In genomic region chr12:57550628-57551549, GRCh38 we compare ENCODE assay signal across 9 cellular contexts. TPM values are rescaled to one million over a fixed set of nuclear protein-coding genes. Genes with fewer than 3 reads are reported as not detected.
DNase-seq lines count a peak whose midpoint lies in the region; ATAC-seq, FAIRE-seq and TF ChIP-seq lines count a peak whose summit lies in the region.
"Had no signal": no experiment of that assay in that cellular context is flagged by ENCODE, and none has a peak within 500 bp of the region (broad histone marks: within the 10 kb centered on the region; RNA-seq: fewer than 3 reads in every experiment).

No MANE protein-coding gene starts in this region.

- H3K4me3 ChIP-seq in CD8-positive, alpha-beta memory T cell (ENCODE audit: low read length), result no peak overlapping the region
- no peak overlapping the region for H3K4me3 ChIP-seq in SJSA1
- H3K4me3 ChIP-seq in H1 (ENCODE audit: extremely low read depth in 1 of 4, insufficient read depth in 2 of 4, low read depth in 3 of 4, low read length in 4 of 4), result peak overlapping the region; percentile 75 to 96 (median 96)
- peak overlapping the region; percentile 71 for H3K4me3 ChIP-seq in neuron (ENCODE audit: low read length)
- H3K4me3 ChIP-seq in left lung, result no peak overlapping the region

- H3K9me3 ChIP-seq in CD8-positive, alpha-beta memory T cell (ENCODE audit: low read length), result no peaks in the 10 kb centered on the region
- H3K9me3 ChIP-seq in SJSA1 (replicated peaks), result no peaks in the 10 kb centered on the region
- no peaks in the 10 kb centered on the region for H3K9me3 ChIP-seq in H1 (ENCODE audit: insufficient read depth in 2 of 2, low read depth in 1 of 2, low read length in 1 of 2)
- no peaks in the 10 kb centered on the region for H3K9me3 ChIP-seq in neuron (ENCODE audit: low read length)
- H3K9me3 ChIP-seq in left lung, result no peaks in the 10 kb centered on the region

- no peaks in the 10 kb centered on the region for H3K9me3 Mint-ChIP-seq in CD8-positive, alpha-beta memory T cell

- peak overlapping the region in 2 of 8 donors; percentile 1 to 54 for H3K27ac Mint-ChIP-seq in CD8-positive, alpha-beta memory T cell

- TF ChIP-seq CTCF in H1 (IDR thresholded peaks at IDR 0.05; ENCODE audit: control extremely low read depth in 1 of 3, insufficient read depth in 1 of 3, low read depth in 1 of 3, low read length in 3 of 3) (no peak), left lung (IDR thresholded peaks at IDR 0.05) (no peak), GM10266 (IDR thresholded peaks at IDR 0.05; ENCODE audit: control insufficient read depth, insufficient read depth, low read depth, missing control alignments) (no peak)

- H3K4ac ChIP-seq in H1 (replicated peaks; ENCODE audit: insufficient read length, low read depth, low read length), result no peak overlapping the region

- no peak overlapping the region for H2BK12ac ChIP-seq in H1 (ENCODE audit: low read depth, low read length)

- no peak overlapping the region for H2AK5ac ChIP-seq in H1 (ENCODE audit: low read depth, low read length)

- ATAC-seq in left lung (no peak), HG03439 (IDR thresholded peaks at IDR 0.05; ENCODE audit: unreplicated experiment) (no peak)

- H4K8ac ChIP-seq in H1 (ENCODE audit: extremely low read depth, insufficient read depth, low read length), result no peak overlapping the region

- TF ChIP-seq RAD21 in H1 (IDR thresholded peaks at IDR 0.05 in 1 of 2, conservative IDR thresholded peaks at IDR 0.05 in 1 of 2; ENCODE audit: low read depth in 2 of 2, low read length in 2 of 2), result no peak

- no peak overlapping the region for H3K18ac ChIP-seq in H1 (ENCODE audit: extremely low read depth, low read length)

- H3K4me2 ChIP-seq in H1 (ENCODE audit: insufficient read depth in 1 of 2, low read depth in 2 of 2, low read length in 2 of 2), result peak overlapping the region; percentile 69 to 77

- H3K23ac ChIP-seq in H1 (ENCODE audit: insufficient read length), result no peak overlapping the region

- TF ChIP-seq EP300 in H1 (IDR thresholded peaks at IDR 0.05; ENCODE audit: borderline replicate concordance in 1 of 2, low read depth in 2 of 2, low read length in 2 of 2), result no peak

- intact Hi-C loops in left lung (cut with DNase I), result no loop called here

- peaks cover 3 to 42% of the 10 kb centered on the region in 2 experiments; a peak in 3 of 4 replicates for H3K79me2 ChIP-seq in H1 (ENCODE audit: control insufficient read depth in 1 of 2, insufficient read depth in 2 of 2, low read length in 2 of 2)

- no peak overlapping the region for H2BK20ac ChIP-seq in H1 (ENCODE audit: low read length)

- H2AFZ ChIP-seq in H1 (ENCODE audit: low read length) (no peak overlapping the region), neuron (ENCODE audit: low read depth, low read length) (peak overlapping the region; percentile 31)

- H3K4me1 ChIP-seq in CD8-positive, alpha-beta memory T cell (ENCODE audit: insufficient read depth, low read length), result peaks cover 23% of the 10 kb centered on the region
- peaks cover 38% of the 10 kb centered on the region for H3K4me1 ChIP-seq in SJSA1 (replicated peaks)
- peaks cover 9 to 26% (median 11%) of the 10 kb centered on the region in 4 experiments; a peak in 6 of 7 replicates for H3K4me1 ChIP-seq in H1 (replicated peaks in 1 of 4; ENCODE audit: control insufficient read depth in 3 of 4, insufficient read depth in 4 of 4, low read length in 3 of 4)
- H3K4me1 ChIP-seq in neuron (ENCODE audit: insufficient read depth, low read length), result peaks cover 45% of the 10 kb centered on the region
- H3K4me1 ChIP-seq in left lung, result peaks cover 8 to 19% of the 10 kb centered on the region in 2 donors

- H3K79me1 ChIP-seq in H1 (ENCODE audit: low read depth, low read length), result peaks cover 12% of the 10 kb centered on the region

- CTCF ChIA-PET in CD8-positive, alpha-beta memory T cell (lab: Charles Lee), result interaction anchor here (1.4 kb wide), 1 partner anchor 8 kb away, joined by 3 read pairs; no protein-coding TSS in a partner anchor
- CTCF ChIA-PET in H1 (lab: Charles Lee; ENCODE audit: partially characterized antibody), result interaction anchor here (0.6 to 3.1 kb wide), 3 partner anchors 12 to 185 kb away, joined by 3 to 26 read pairs (median 3); no protein-coding TSS in a partner anchor

- H3K27me3 Mint-ChIP-seq in CD8-positive, alpha-beta memory T cell, result peaks cover 0 to 9% of the 10 kb centered on the region in 2 donors

- peaks cover 27 to 37% (median 32%) of the 10 kb centered on the region in 3 donors for H3K4me1 Mint-ChIP-seq in CD8-positive, alpha-beta memory T cell

- peaks cover 0 to 9% (median 0%) of the 10 kb centered on the region in 3 donors for H3K36me3 Mint-ChIP-seq in CD8-positive, alpha-beta memory T cell

- peaks cover 19% of the 10 kb centered on the region for H3K23me2 ChIP-seq in H1 (ENCODE audit: low read depth, low read length)

- H3K4me3 Mint-ChIP-seq in CD8-positive, alpha-beta memory T cell, result peak overlapping the region; percentile 40 to 71 (median 69)

- H3K9ac ChIP-seq in H1 (replicated peaks in 1 of 4; ENCODE audit: extremely low read depth in 1 of 4, low read depth in 3 of 4, low read length in 3 of 4), result peak overlapping the region in 1 of 4 experiments; percentile 58; a peak in 1 of 7 replicates

- FAIRE-seq in H1 (lab: Jason Lieb, UNC), result no peak

- no peak overlapping the region for H3K56ac ChIP-seq in H1 (replicated peaks; ENCODE audit: insufficient read length, low read depth, low read length)

- no peak overlapping the region for H4K5ac ChIP-seq in H1 (ENCODE audit: insufficient read length, low read depth, low read length)

- peaks cover 9 to 12% of the 10 kb centered on the region in 2 experiments for H4K20me1 ChIP-seq in H1 (replicated peaks in 1 of 2; ENCODE audit: control insufficient read depth in 1 of 2, insufficient read depth in 2 of 2, low read length in 2 of 2)

- H2BK15ac ChIP-seq in H1 (ENCODE audit: low read length), result no peak overlapping the region

- 20% methylated on average over 8 of the region's 8 CpGs; no CpG with 5 or more reads in 1 of the 2 experiments for WGBS in H1 (ENCODE audit: extremely low coverage in 1 of 2, insufficient coverage in 1 of 2, insufficient read length in 1 of 2, insufficient replicate concordance in 2 of 2, low coverage in 1 of 2, low lambda C conversion rate in 2 of 2, missing lambda C conversion rate in 1 of 2), 2 experiments

- H3K36me3 ChIP-seq in CD8-positive, alpha-beta memory T cell (ENCODE audit: insufficient read depth, low read length), result no peaks in the 10 kb centered on the region
- H3K36me3 ChIP-seq in SJSA1, result peaks cover 11% of the 10 kb centered on the region
- no peaks in the 10 kb centered on the region; a peak in 1 of 8 replicates for H3K36me3 ChIP-seq in H1 (ENCODE audit: control insufficient read depth in 2 of 4, insufficient read depth in 4 of 4, low read length in 3 of 4)
- no peaks in the 10 kb centered on the region for H3K36me3 ChIP-seq in neuron (ENCODE audit: insufficient read depth, low read length)
- H3K36me3 ChIP-seq in left lung, result no peaks in the 10 kb centered on the region

- H2BK5ac ChIP-seq in H1 (ENCODE audit: low read depth, low read length), result no peak overlapping the region

- no peak for TF ChIP-seq POLR2A in H1 (IDR thresholded peaks at IDR 0.05; ENCODE audit: control extremely low read depth in 1 of 2, low read depth in 2 of 2, low read length in 2 of 2)

- H3K14ac ChIP-seq in H1 (ENCODE audit: insufficient read length), result no peak overlapping the region

- no peak for DNase-seq in CD8-positive, alpha-beta memory T cell
- DNase-seq in SJSA1 (ENCODE audit: low read depth in 1 of 2, low spot score in 2 of 2) (peak; percentile 76 to 85), H1 (ENCODE audit: low read depth in 1 of 2, low spot score in 2 of 2) (no peak), left lung (no peak), GM10266 (ENCODE audit: extremely low spot score) (no peak)
- DNase-seq in stimulated activated CD4-positive, alpha-beta T cell treated with anti-CD3 and anti-CD28 coated beads, Interleukin-2, amount 100 ng/mL, for 48 hours, result no peak
- DNase-seq: Kasumi-1 had no signal

- no peak overlapping the region for H2BK120ac ChIP-seq in H1 (replicated peaks; ENCODE audit: low read depth, low read length)

- H3K27me3 ChIP-seq in CD8-positive, alpha-beta memory T cell (ENCODE audit: insufficient read depth, low read length, poor library complexity, severe bottlenecking), result no peaks in the 10 kb centered on the region
- H3K27me3 ChIP-seq in SJSA1 (replicated peaks) (0 out of 2 replicates have a peak, but pooled peaks cover 6% of the 10 kb centered on the region), H1 (replicated peaks in 1 of 4; ENCODE audit: control insufficient read depth in 3 of 4, extremely low read depth in 1 of 4, insufficient read depth in 3 of 4, low read length in 3 of 4) (peaks cover 0 to 5% (median 3%) of the 10 kb centered on the region in 4 experiments; a peak in 2 of 7 replicates), neuron (ENCODE audit: insufficient read depth, low read length) (peaks cover 11% of the 10 kb centered on the region), left lung (peaks cover 9 to 51% of the 10 kb centered on the region in 2 donors)

- H3K27ac ChIP-seq in CD8-positive, alpha-beta memory T cell (ENCODE audit: low read depth, low read length), result no peak overlapping the region
- H3K27ac ChIP-seq in SJSA1, result no peak overlapping the region
- H3K27ac ChIP-seq in H1 (ENCODE audit: low read depth, low read length), result no peak overlapping the region
- no peak overlapping the region for H3K27ac ChIP-seq in left lung

- H4K91ac ChIP-seq in H1 (replicated peaks; ENCODE audit: insufficient read length, low read length), result no peak overlapping the region

- POLR2A ChIA-PET in CD8-positive, alpha-beta memory T cell (lab: Charles Lee), result no interaction called here
- POLR2A ChIA-PET in H1 (lab: Charles Lee; ENCODE audit: partially characterized antibody), result interaction anchor here (1.3 to 2.4 kb wide), 3 partner anchors 25 to 31 kb away, joined by 3 to 9 read pairs (median 3); partner anchors contain the start of gene DDIT3

RNA-seq across cellular contexts. Expression of gene KIF5A, which starts 1.0 kb away (rescaled TPM):
- total RNA-seq in CD8-positive, alpha-beta memory T cell, result 1 to 10 TPM; 1.8 to 2.1 TPM
- 0.12 TPM for polyA plus RNA-seq in CD8-positive, alpha-beta memory T cell
- 2.1 and 2.8 TPM in 2 replicates for total RNA-seq in SJSA1 (2014; rRNA removed; shearing (Covaris generic))
- 21.9 and 22.8 TPM in 2 replicates for total RNA-seq in H1 (2021; fragmentation: NEBNext Ultra II Directional; extraction: Animal tissue kit (Norgen Biotek cat#: 25700))
- 10.7 and 11.7 TPM in 2 replicates for polyA plus RNA-seq in H1 (2011; rRNA removed)
- polyA plus RNA-seq in H1 (2011; cell fraction: cytosol; rRNA removed), result 16.5 TPM
- 32.8 TPM for polyA plus RNA-seq in H1 (2011; cell fraction: nucleus; rRNA removed)
- 16.3 to 20.8 TPM (median 19.3 TPM) in 4 replicates for polyA plus RNA-seq in H1 (2012, experiment 1 of 2)
- polyA plus RNA-seq in H1 (2012, experiment 2 of 2), result 3.2 TPM
- 10.6 TPM for polyA plus RNA-seq in H1 (2013, experiment 1 of 2)
- 9.6 TPM for polyA plus RNA-seq in H1 (2013, experiment 2 of 2)
- polyA minus RNA-seq in H1 (2011; rRNA and poly(A)+ RNA removed), result 19.8 and 21.8 TPM in 2 replicates
- polyA minus RNA-seq in H1 (2011; cell fraction: cytosol; rRNA and poly(A)+ RNA removed), result 12.0 TPM
- 18.9 TPM for polyA minus RNA-seq in H1 (2011; cell fraction: nucleus; rRNA and poly(A)+ RNA removed)
- under 1 TPM; 0.38 to 0.50 TPM for total RNA-seq in left lung

RNA-seq across cellular contexts. Expression of gene DCTN2, which starts 3.9 kb away (rescaled TPM):
- 10 to 100 TPM; 98.7 to 99.3 TPM for total RNA-seq in CD8-positive, alpha-beta memory T cell
- polyA plus RNA-seq in CD8-positive, alpha-beta memory T cell, result 80.8 TPM
- 3,855 and 4,325 TPM in 2 replicates for total RNA-seq in SJSA1 (2014; rRNA removed; shearing (Covaris generic))
- total RNA-seq in H1 (2021; fragmentation: NEBNext Ultra II Directional; extraction: Animal tissue kit (Norgen Biotek cat#: 25700)), result 89.3 and 90.3 TPM in 2 replicates
- polyA plus RNA-seq in H1 (2011; rRNA removed), result 91.9 and 140 TPM in 2 replicates
- polyA plus RNA-seq in H1 (2011; cell fraction: cytosol; rRNA removed), result 111 TPM
- polyA plus RNA-seq in H1 (2011; cell fraction: nucleus; rRNA removed), result 108 TPM
- polyA plus RNA-seq in H1 (2012, experiment 1 of 2), result 106 to 119 TPM (median 115 TPM) in 4 replicates
- 135 TPM for polyA plus RNA-seq in H1 (2012, experiment 2 of 2)
- polyA plus RNA-seq in H1 (2013, experiment 1 of 2), result 75.6 TPM
- 79.1 TPM for polyA plus RNA-seq in H1 (2013, experiment 2 of 2)
- polyA minus RNA-seq in H1 (2011; rRNA and poly(A)+ RNA removed), result 102 and 111 TPM in 2 replicates
- polyA minus RNA-seq in H1 (2011; cell fraction: cytosol; rRNA and poly(A)+ RNA removed), result 113 TPM
- 72.6 TPM for polyA minus RNA-seq in H1 (2011; cell fraction: nucleus; rRNA and poly(A)+ RNA removed)
- 100 to 1,000 TPM; 104 to 111 TPM for total RNA-seq in left lung

RNA-seq across cellular contexts. Expression of gene MBD6, which starts 28.3 kb away (rescaled TPM):
- 10 to 100 TPM; 49.0 to 54.7 TPM for total RNA-seq in CD8-positive, alpha-beta memory T cell
- 4.2 TPM for polyA plus RNA-seq in CD8-positive, alpha-beta memory T cell
- 63.3 and 70.5 TPM in 2 replicates for total RNA-seq in SJSA1 (2014; rRNA removed; shearing (Covaris generic))
- total RNA-seq in H1 (2021; fragmentation: NEBNext Ultra II Directional; extraction: Animal tissue kit (Norgen Biotek cat#: 25700)), result 32.3 and 32.7 TPM in 2 replicates
- polyA plus RNA-seq in H1 (2011; rRNA removed), result 3.9 and 6.9 TPM in 2 replicates
- polyA plus RNA-seq in H1 (2011; cell fraction: cytosol; rRNA removed), result 3.0 TPM
- polyA plus RNA-seq in H1 (2011; cell fraction: nucleus; rRNA removed), result 38.7 TPM
- polyA plus RNA-seq in H1 (2012, experiment 1 of 2), result 24.6 to 39.6 TPM (median 28.7 TPM) in 4 replicates
- 13.7 TPM for polyA plus RNA-seq in H1 (2012, experiment 2 of 2)
- 15.7 TPM for polyA plus RNA-seq in H1 (2013, experiment 1 of 2)
- 14.7 TPM for polyA plus RNA-seq in H1 (2013, experiment 2 of 2)
- polyA minus RNA-seq in H1 (2011; rRNA and poly(A)+ RNA removed), result 7.2 and 9.6 TPM in 2 replicates
- polyA minus RNA-seq in H1 (2011; cell fraction: cytosol; rRNA and poly(A)+ RNA removed), result 3.5 TPM
- 20.6 TPM for polyA minus RNA-seq in H1 (2011; cell fraction: nucleus; rRNA and poly(A)+ RNA removed)
- 100 to 1,000 TPM in 1 of 2 donors, 10 to 100 TPM in 1; 69.1 to 111 TPM for total RNA-seq in left lung

RNA-seq across cellular contexts. Expression of gene DDIT3, which starts 30.6 kb away (rescaled TPM):
- total RNA-seq in CD8-positive, alpha-beta memory T cell, result 10 to 100 TPM; 12.7 to 13.2 TPM
- polyA plus RNA-seq in CD8-positive, alpha-beta memory T cell, result 11.7 TPM
- total RNA-seq in SJSA1 (2014; rRNA removed; shearing (Covaris generic)), result 564 and 686 TPM in 2 replicates
- 4.9 TPM in 2 replicates for total RNA-seq in H1 (2021; fragmentation: NEBNext Ultra II Directional; extraction: Animal tissue kit (Norgen Biotek cat#: 25700))
- polyA plus RNA-seq in H1 (2011; rRNA removed), result 4.7 and 5.7 TPM in 2 replicates
- polyA plus RNA-seq in H1 (2011; cell fraction: cytosol; rRNA removed), result 8.3 TPM
- 7.3 TPM for polyA plus RNA-seq in H1 (2011; cell fraction: nucleus; rRNA removed)
- polyA plus RNA-seq in H1 (2012, experiment 1 of 2), result 7.7 to 11.2 TPM (median 8.3 TPM) in 4 replicates
- 3.0 TPM for polyA plus RNA-seq in H1 (2012, experiment 2 of 2)
- 5.7 TPM for polyA plus RNA-seq in H1 (2013, experiment 1 of 2)
- 5.5 TPM for polyA plus RNA-seq in H1 (2013, experiment 2 of 2)
- 6.0 and 7.0 TPM in 2 replicates for polyA minus RNA-seq in H1 (2011; rRNA and poly(A)+ RNA removed)
- 4.0 TPM for polyA minus RNA-seq in H1 (2011; cell fraction: cytosol; rRNA and poly(A)+ RNA removed)
- 14.7 TPM for polyA minus RNA-seq in H1 (2011; cell fraction: nucleus; rRNA and poly(A)+ RNA removed)
- total RNA-seq in left lung, result 10 to 100 TPM; 18.3 to 27.2 TPM

RNA-seq across cellular contexts. Expression of gene PIP4K2C, which starts 40.1 kb away (rescaled TPM):
- 10 to 100 TPM; 24.7 to 29.7 TPM for total RNA-seq in CD8-positive, alpha-beta memory T cell
- 40.6 TPM for polyA plus RNA-seq in CD8-positive, alpha-beta memory T cell
- 544 and 654 TPM in 2 replicates for total RNA-seq in SJSA1 (2014; rRNA removed; shearing (Covaris generic))
- 21.4 and 27.1 TPM in 2 replicates for total RNA-seq in H1 (2021; fragmentation: NEBNext Ultra II Directional; extraction: Animal tissue kit (Norgen Biotek cat#: 25700))
- 21.0 and 25.0 TPM in 2 replicates for polyA plus RNA-seq in H1 (2011; rRNA removed)
- polyA plus RNA-seq in H1 (2011; cell fraction: cytosol; rRNA removed), result 21.8 TPM
- 23.9 TPM for polyA plus RNA-seq in H1 (2011; cell fraction: nucleus; rRNA removed)
- 19.5 to 27.9 TPM (median 22.1 TPM) in 4 replicates for polyA plus RNA-seq in H1 (2012, experiment 1 of 2)
- polyA plus RNA-seq in H1 (2012, experiment 2 of 2), result 16.5 TPM
- 14.6 TPM for polyA plus RNA-seq in H1 (2013, experiment 1 of 2)
- polyA plus RNA-seq in H1 (2013, experiment 2 of 2), result 15.9 TPM
- 25.6 and 27.0 TPM in 2 replicates for polyA minus RNA-seq in H1 (2011; rRNA and poly(A)+ RNA removed)
- 16.4 TPM for polyA minus RNA-seq in H1 (2011; cell fraction: cytosol; rRNA and poly(A)+ RNA removed)
- polyA minus RNA-seq in H1 (2011; cell fraction: nucleus; rRNA and poly(A)+ RNA removed), result 11.0 TPM
- total RNA-seq in left lung, result 10 to 100 TPM; 43.4 to 44.1 TPM

Comparison
In these comparisons a context has a peak if more than half of its experiments do, and no peak if none do; other contexts are left out.
1. DNase-seq: peak in SJSA1 (2 of 2); none in CD8-positive, alpha-beta memory T cell (0 of 5), H1 (0 of 2), left lung (0 of 2), GM10266 (single experiment) and stimulated activated CD4-positive, alpha-beta T cell treated with anti-CD3 and anti-CD28 coated beads, Interleukin-2, amount 100 ng/mL, for 48 hours (0 of 2).
2. H3K4me3 ChIP-seq: peak in H1 (4 of 4) and neuron (single experiment); none in CD8-positive, alpha-beta memory T cell (single experiment), SJSA1 (single experiment) and left lung (0 of 2).
3. RNA of gene DCTN2, which starts 3.9 kb away (total RNA-seq): 3,855 to 4,325 TPM in SJSA1; 104 to 111 TPM in left lung, 98.7 to 99.3 TPM in CD8-positive, alpha-beta memory T cell and 89.3 to 90.3 TPM in H1; every median in the first group is over 10 times any median in the second.